ENCODE assay signal across 9 cellular contexts in genomic region chr7:7595451-7595850, GRCh38. TPM values are rescaled to one million over a fixed set of nuclear protein-coding genes. Genes with fewer than 3 reads are reported as not detected.
A peak's percentile ranks its signal among the peaks of the same experiment; 100 is the strongest.
DNase-seq lines count a peak whose midpoint lies in the region; ATAC-seq and TF ChIP-seq lines count a peak whose summit lies in the region.
"Had no signal": no experiment of that assay in that cellular context is flagged by ENCODE, and none has a peak within 500 bp of the region (broad histone marks: within the 10 kb centered on the region; RNA-seq: fewer than 3 reads in every experiment).

No MANE protein-coding gene starts in this region.

- peak; percentile 58 for TF ChIP-seq CTCF in DOHH2 (IDR thresholded peaks at IDR 0.05; ENCODE audit: low read depth, low read length, poor library complexity, severe bottlenecking)
- TF ChIP-seq CTCF in osteoblast (IDR thresholded peaks at IDR 0.05; ENCODE audit: extremely low read depth, low read depth, low read length), result peak; percentile 34
- TF ChIP-seq CTCF in glutamatergic neuron (IDR thresholded peaks at IDR 0.05; ENCODE audit: partially characterized antibody, unreplicated experiment), result no peak

- no peak overlapping the region for H2AFZ ChIP-seq in osteoblast (ENCODE audit: low read length)

- no peaks in the 10 kb centered on the region for H3K4me1 Mint-ChIP-seq in glutamatergic neuron (ENCODE audit: low read depth, unreplicated experiment)

- H3K27ac ChIP-seq in DOHH2 (ENCODE audit: low read depth, low read length) (no peak overlapping the region), osteoblast (ENCODE audit: low read depth, low read length) (no peak overlapping the region)

- H3K9me2 ChIP-seq in DOHH2 (replicated peaks; ENCODE audit: control insufficient read depth, low read length), result no peaks in the 10 kb centered on the region

- H3K4me1 ChIP-seq in DOHH2 (ENCODE audit: control insufficient read depth, low read length) (no peaks in the 10 kb centered on the region), osteoblast (ENCODE audit: insufficient read depth, low read length) (no peaks in the 10 kb centered on the region)

- H4K20me1 ChIP-seq in DOHH2 (ENCODE audit: control insufficient read depth, insufficient read depth, low read depth, low read length), result no peaks in the 10 kb centered on the region
- no peaks in the 10 kb centered on the region for H4K20me1 ChIP-seq in osteoblast (ENCODE audit: insufficient read depth, low read length)

- H3K4me3 ChIP-seq in DOHH2 (ENCODE audit: low read length) (no peak overlapping the region), osteoblast (ENCODE audit: insufficient read depth, low read length) (no peak overlapping the region)

- no peaks in the 10 kb centered on the region for H3F3A ChIP-seq in DOHH2 (ENCODE audit: control insufficient read depth, insufficient read depth)

- no peak overlapping the region for H3K4me3 Mint-ChIP-seq in glutamatergic neuron (ENCODE audit: unreplicated experiment)
- H3K4me3 Mint-ChIP-seq: IgD-negative memory B cell had no signal

- H3K27ac Mint-ChIP-seq in glutamatergic neuron (ENCODE audit: unreplicated experiment), result no peak overlapping the region
- H3K27ac Mint-ChIP-seq: IgD-negative memory B cell had no signal

- no peaks in the 10 kb centered on the region for H3K79me2 ChIP-seq in DOHH2 (ENCODE audit: control insufficient read depth, low read length)
- H3K79me2 ChIP-seq in osteoblast (ENCODE audit: insufficient read depth, low read length), result peaks cover 6% of the 10 kb centered on the region

- ATAC-seq in HG02885 (IDR thresholded peaks at IDR 0.05; ENCODE audit: poor library complexity, unreplicated experiment) (no peak), GM19452 (IDR thresholded peaks at IDR 0.05; ENCODE audit: unreplicated experiment) (no peak), GM21576 (IDR thresholded peaks at IDR 0.05; ENCODE audit: unreplicated experiment) (no peak)

- H3K27me3 ChIP-seq in DOHH2 (ENCODE audit: control insufficient read depth, low read length), result no peaks in the 10 kb centered on the region
- no peaks in the 10 kb centered on the region for H3K27me3 ChIP-seq in osteoblast (ENCODE audit: insufficient read depth, low read length)

- H3K4me2 ChIP-seq in DOHH2 (ENCODE audit: low read length) (no peak overlapping the region), osteoblast (ENCODE audit: insufficient read depth, low read length) (no peak overlapping the region)

- H3K36me3 ChIP-seq in DOHH2 (ENCODE audit: control insufficient read depth, low read length), result peaks cover 57% of the 10 kb centered on the region
- H3K36me3 ChIP-seq in osteoblast (ENCODE audit: insufficient read depth, low read length), result peaks cover 42% of the 10 kb centered on the region

- peaks cover under 1% of the 10 kb centered on the region for H3K9me3 Mint-ChIP-seq in glutamatergic neuron (ENCODE audit: unreplicated experiment)
- H3K9me3 Mint-ChIP-seq: IgD-negative memory B cell had no signal

- H3K36me3 Mint-ChIP-seq in glutamatergic neuron (ENCODE audit: unreplicated experiment), result peaks cover 13% of the 10 kb centered on the region

- DNase-seq in NCI-H1694 treated with DMSO at 0.1 percent for 48 hours (lab: John Stamatoyannopoulos, UW) (peak; percentile 63), cerebellum (ENCODE audit: low spot score) (peak; percentile 37), osteoblast (ENCODE audit: insufficient read length, low spot score, missing footprints) (peak; percentile 17), glutamatergic neuron (no peak)

- H3K9me3 ChIP-seq in DOHH2 (ENCODE audit: control insufficient read depth, insufficient read depth, low read length), result no peaks in the 10 kb centered on the region
- no peaks in the 10 kb centered on the region for H3K9me3 ChIP-seq in osteoblast (ENCODE audit: low read depth, low read length)

- H3K27me3 Mint-ChIP-seq in glutamatergic neuron (ENCODE audit: unreplicated experiment), result no peaks in the 10 kb centered on the region
- H3K27me3 Mint-ChIP-seq: IgD-negative memory B cell had no signal

RNA-seq across cellular contexts. Expression of gene MIOS, which starts 28.8 kb away (rescaled TPM):
- 57.0 TPM for total RNA-seq in cerebellum
- total RNA-seq in osteoblast, result 42.1 and 43.4 TPM in 2 replicates
- total RNA-seq in glutamatergic neuron (ENCODE audit: unreplicated experiment), result 30.9 TPM

RNA-seq across cellular contexts. Expression of gene UMAD1, which starts 45.1 kb away (rescaled TPM):
- total RNA-seq in cerebellum (11.5 TPM), osteoblast (16.2 and 17.0 TPM in 2 replicates), glutamatergic neuron (ENCODE audit: unreplicated experiment) (5.2 TPM)

RNA-seq across cellular contexts. Expression of gene COL28A1, which starts 59.8 kb away (rescaled TPM):
- total RNA-seq in cerebellum, result 6.2 TPM
- 0.29 and 0.36 TPM in 2 replicates for total RNA-seq in osteoblast
- total RNA-seq in glutamatergic neuron (ENCODE audit: unreplicated experiment), result 0.39 TPM
